Comparison of ENCODE assay signal across 9 cellular contexts in the genomic region with DNA sequence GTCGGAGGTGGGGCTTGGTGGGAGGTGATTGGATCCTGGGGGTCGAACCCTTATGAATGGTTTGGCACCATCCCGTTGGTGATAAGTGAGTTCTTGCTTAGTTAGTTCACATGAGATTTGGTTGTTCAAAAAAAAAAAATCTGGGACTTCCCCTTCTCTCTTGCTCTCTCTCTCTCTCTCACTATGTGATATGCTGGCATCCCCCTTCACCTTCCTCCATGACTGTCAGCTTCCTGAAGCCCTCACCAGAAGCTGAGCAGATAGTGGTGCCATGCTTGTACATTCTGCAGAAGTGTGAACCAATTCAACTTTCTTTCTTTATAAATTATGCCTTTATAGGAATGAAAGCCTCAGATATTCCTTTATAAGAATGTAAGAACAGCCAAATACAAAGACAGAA.
"Had no signal": no experiment of that assay in that cellular context is flagged by ENCODE, and none has a peak within 500 bp of the region (broad histone marks: within the 10 kb centered on the region; RNA-seq: fewer than 3 reads in every experiment).

No MANE protein-coding gene starts in this region.

- ATAC-seq: HCT116, HepG2 had no signal

- H3K9me3 Mint-ChIP-seq: HFFc6 had no signal

- H3K36me3 Mint-ChIP-seq: IgD-negative memory B cell had no signal

- H2AFZ ChIP-seq: GM23248 had no signal

- H3K4me1 ChIP-seq: HAP-1 had no signal

- H3K36me3 ChIP-seq: HAP-1 had no signal

- H3K4me3 Mint-ChIP-seq: HFFc6 had no signal

- H3K4me3 ChIP-seq: GM23248, HAP-1 had no signal

- DNase-seq: GM23248, GOT3, H7, HFFc6 had no signal

- H3K27ac Mint-ChIP-seq: HFFc6, IgD-negative memory B cell had no signal

- H3K9me3 ChIP-seq: HAP-1 had no signal

- H3K27ac ChIP-seq: GM23248, HL-60 had no signal

- H3K9ac ChIP-seq: GM23248 had no signal
